In genomic region chr10:101839002-101839401, GRCh38 we compare ENCODE assay signal across 1 cellular context.
TF ChIP-seq lines count a peak whose summit lies in the region.

No MANE protein-coding gene starts in this region.

TF ChIP-seq in H1, 55 proteins besides CTCF, POLR2A, EP300 and RAD21:
- TF ChIP-seq TAF1 (IDR thresholded peaks at IDR 0.05; ENCODE audit: low read depth, low read length): no peak
- no peak for TF ChIP-seq ZNF274 (IDR thresholded peaks at IDR 0.05; ENCODE audit: borderline replicate concordance, extremely low read depth, low read length)
- TF ChIP-seq GTF2F1 (IDR thresholded peaks at IDR 0.05; ENCODE audit: borderline replicate concordance, low read depth, low read length): no peak
